Comparison of ENCODE assay signal across 10 cellular contexts in the genomic region with DNA sequence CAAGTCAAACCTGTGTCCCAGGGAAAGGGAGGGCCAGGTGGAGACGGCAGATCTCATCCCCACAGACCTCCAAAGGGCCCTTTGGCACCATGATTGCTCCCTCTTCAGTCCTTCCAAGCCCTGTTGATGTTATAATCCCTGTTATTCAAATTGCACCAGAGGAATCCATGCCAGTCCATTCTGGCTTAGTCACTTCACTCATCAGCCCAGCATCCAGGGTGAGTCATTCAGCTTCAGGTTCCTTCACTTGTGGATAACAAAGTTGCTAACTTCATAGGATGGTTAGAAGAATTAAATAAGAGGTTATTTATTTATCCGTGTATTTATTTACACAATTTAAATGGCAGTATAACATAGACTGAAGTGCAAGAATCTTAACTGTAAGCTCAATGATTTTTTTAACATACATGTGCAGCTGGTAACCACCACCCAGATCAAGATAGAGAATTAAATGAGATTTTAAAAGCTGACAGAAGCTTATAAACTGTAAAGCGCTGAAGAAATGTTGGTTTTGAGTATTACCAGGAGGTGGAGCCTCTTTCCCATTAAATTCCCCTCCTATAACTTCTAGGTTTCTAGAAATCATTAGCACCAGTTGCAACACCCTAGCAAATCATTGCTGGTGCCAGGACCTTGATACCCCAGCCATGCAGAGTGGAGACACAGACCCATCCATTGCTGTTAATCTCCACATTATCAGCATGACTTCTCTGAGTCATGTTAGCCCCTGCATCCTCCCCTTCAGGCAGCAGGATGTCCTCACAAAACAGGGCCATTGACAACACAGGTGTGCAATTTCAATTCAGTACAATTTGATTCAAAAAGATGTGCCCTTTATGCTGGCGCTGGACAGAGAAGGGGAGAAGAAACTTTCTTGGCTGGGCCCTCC.
A peak's percentile ranks its signal among the peaks of the same experiment; 100 is the strongest.
DNase-seq lines count a peak whose midpoint lies in the region; ATAC-seq, FAIRE-seq and TF ChIP-seq lines count a peak whose summit lies in the region.
"Had no signal": no experiment of that assay in that cellular context is flagged by ENCODE, and none has a peak within 500 bp of the region (broad histone marks: within the 10 kb centered on the region; RNA-seq: fewer than 3 reads in every experiment).

No MANE protein-coding gene starts in this region.

- peaks cover 0 to 3% of the 10 kb centered on the region in 2 experiments for H3K27me3 ChIP-seq in endothelial cell of umbilical vein (ENCODE audit: control insufficient read depth in 2 of 2, insufficient read depth in 2 of 2, low read length in 2 of 2)

- peak; percentile 85 for FAIRE-seq in endothelial cell of umbilical vein (lab: Jason Lieb, UNC)
- FAIRE-seq: endometrium had no signal

- H2AFZ ChIP-seq in endothelial cell of umbilical vein (ENCODE audit: low read depth, low read length) = no peak overlapping the region

- H3K4me3 Mint-ChIP-seq in stimulated activated effector memory CD8-positive, alpha-beta T cell treated with anti-CD3 and anti-CD28 coated beads, Interleukin-12 subunit alpha, Interleukin-12 subunit beta, amount 100 ng/mL, for 72 hours = no peak overlapping the region

- no peak overlapping the region for H3K9ac ChIP-seq in endothelial cell of umbilical vein (replicated peaks; ENCODE audit: extremely low read depth, insufficient read depth, low read length)

- no peaks in the 10 kb centered on the region for H3K9me3 Mint-ChIP-seq in stimulated activated effector memory CD8-positive, alpha-beta T cell treated with anti-CD3 and anti-CD28 coated beads, Interleukin-12 subunit alpha, Interleukin-12 subunit beta, amount 100 ng/mL, for 72 hours

- H3K27ac ChIP-seq in endothelial cell of umbilical vein (ENCODE audit: insufficient read depth, low read depth, low read length) = no peak overlapping the region

- intact Hi-C loops in endothelial cell of umbilical vein (cut with micrococcal nuclease) = loop anchor here (1.0 to 2.0 kb wide), 2 partner anchors 41 to 508 kb away; no protein-coding TSS in a partner anchor

- H3K36me3 Mint-ChIP-seq in stimulated activated effector memory CD8-positive, alpha-beta T cell treated with anti-CD3 and anti-CD28 coated beads, Interleukin-12 subunit alpha, Interleukin-12 subunit beta, amount 100 ng/mL, for 72 hours = no peaks in the 10 kb centered on the region

- H3K79me2 ChIP-seq in endothelial cell of umbilical vein (ENCODE audit: control insufficient read depth, insufficient read depth, low read length) = no peaks in the 10 kb centered on the region

- TF ChIP-seq CTCF in endothelial cell of umbilical vein (IDR thresholded peaks at IDR 0.05; ENCODE audit: extremely low read depth in 1 of 2, insufficient read depth in 1 of 2, low read depth in 1 of 2, low read length in 2 of 2) = no peak

- no peak overlapping the region for H3K4me2 ChIP-seq in endothelial cell of umbilical vein (ENCODE audit: insufficient read depth, low read length)

- H4K20me1 ChIP-seq in endothelial cell of umbilical vein (replicated peaks; ENCODE audit: control insufficient read depth, extremely low read depth, insufficient read depth, low read length) = no peaks in the 10 kb centered on the region

- H3K4me1 ChIP-seq in endothelial cell of umbilical vein (ENCODE audit: control insufficient read depth, extremely low read depth, insufficient read depth, low read length) = peaks cover 3% of the 10 kb centered on the region
- H3K4me1 ChIP-seq: Caco-2 had no signal

- H3K9me1 ChIP-seq in endothelial cell of umbilical vein (replicated peaks; ENCODE audit: control insufficient read depth, extremely low read depth, insufficient read depth, low read length) = no peaks in the 10 kb centered on the region

- H3K4me3 ChIP-seq in endothelial cell of umbilical vein (replicated peaks in 1 of 3; ENCODE audit: insufficient read depth in 1 of 3, low read depth in 1 of 3, low read length in 3 of 3) = no peak overlapping the region

- peak; percentile 8 for ATAC-seq in stimulated activated effector memory CD8-positive, alpha-beta T cell treated with anti-CD3 and anti-CD28 coated beads, Interleukin-12 subunit alpha, Interleukin-12 subunit beta, amount 100 ng/mL, for 72 hours
- ATAC-seq in HG02970 (IDR thresholded peaks at IDR 0.05; ENCODE audit: low FRiP score, unreplicated experiment) (no peak), HG02610 (IDR thresholded peaks at IDR 0.05; ENCODE audit: unreplicated experiment) (no peak)

- H3K27ac Mint-ChIP-seq in stimulated activated effector memory CD8-positive, alpha-beta T cell treated with anti-CD3 and anti-CD28 coated beads, Interleukin-12 subunit alpha, Interleukin-12 subunit beta, amount 100 ng/mL, for 72 hours = no peak overlapping the region

- CTCF ChIA-PET in endothelial cell of umbilical vein (lab: Charles Lee) = interaction anchor here (0.6 to 1.9 kb wide), 39 partner anchors 9 to 1025 kb away, joined by 3 to 16 read pairs (median 4); no protein-coding TSS in a partner anchor

- no peaks in the 10 kb centered on the region for H3K4me1 Mint-ChIP-seq in stimulated activated effector memory CD8-positive, alpha-beta T cell treated with anti-CD3 and anti-CD28 coated beads, Interleukin-12 subunit alpha, Interleukin-12 subunit beta, amount 100 ng/mL, for 72 hours

- no peaks in the 10 kb centered on the region for H3K36me3 ChIP-seq in endothelial cell of umbilical vein (ENCODE audit: control insufficient read depth in 2 of 2, extremely low read depth in 1 of 2, insufficient read depth in 2 of 2, low read length in 2 of 2)

- dilution Hi-C loops in endothelial cell of umbilical vein (cut with MboI; ENCODE audit: extremely low pct_ligation_motif_present, low sequenced_read_pairs) = no loop called here

- DNase-seq in SIG-M5 treated with dmso at 0.1 percent for 504 hours (lab: John Stamatoyannopoulos, UW; ENCODE audit: unreplicated experiment) (peak; percentile 17), SIG-M5 (lab: John Stamatoyannopoulos, UW) (no peak), NCI-H748 (lab: John Stamatoyannopoulos, UW; ENCODE audit: unreplicated experiment) (peak; percentile 42), endothelial cell of umbilical vein (ENCODE audit: low read depth, low spot score) (peak; percentile 38)
- no peak for DNase-seq in stimulated activated effector memory CD8-positive, alpha-beta T cell treated with anti-CD3 and anti-CD28 coated beads, Interleukin-12 subunit alpha, Interleukin-12 subunit beta, amount 100 ng/mL, for 72 hours (ENCODE audit: low spot score in 2 of 2)
- DNase-seq in stimulated activated CD4-positive, alpha-beta T cell treated with anti-CD3 and anti-CD28 coated beads, Interleukin-4, amount 100 ng/mL, for 4 hours = no peak

- POLR2A ChIA-PET in endothelial cell of umbilical vein (lab: Charles Lee) = no interaction called here

- H3K9me3 ChIP-seq in endothelial cell of umbilical vein (replicated peaks; ENCODE audit: control insufficient read depth, insufficient read depth, low read length) = no peaks in the 10 kb centered on the region
- H3K9me3 ChIP-seq: Caco-2 had no signal

- BruUV-seq in endothelial cell of umbilical vein (replicated peaks; lab: Mats Ljungman, UMichigan) = no TSS peak

- no peak for TF ChIP-seq POLR2A in endothelial cell of umbilical vein (IDR thresholded peaks at IDR 0.05; ENCODE audit: low read depth, low read length)

TF ChIP-seq in endothelial cell of umbilical vein, 7 proteins besides CTCF, POLR2A, EP300 and RAD21:
- TF ChIP-seq FOS (IDR thresholded peaks at IDR 0.05; ENCODE audit: borderline replicate concordance, insufficient read depth, low read length) (peak; percentile 73), JUN (IDR thresholded peaks at IDR 0.05; ENCODE audit: borderline replicate concordance, insufficient read depth, insufficient read length, low read depth) (peak; percentile 29), GATA2 (IDR thresholded peaks at IDR 0.05; ENCODE audit: insufficient read depth, insufficient read length, low read depth, low read length) (no peak)

Comparison
In these comparisons a context has a peak if more than half of its experiments do, and no peak if none do; other contexts are left out.
1. DNase-seq: peak in SIG-M5 treated with dmso at 0.1 percent for 504 hours (single experiment), NCI-H748 (single experiment) and endothelial cell of umbilical vein (single experiment); none in SIG-M5 (single experiment), stimulated activated effector memory CD8-positive, alpha-beta T cell treated with anti-CD3 and anti-CD28 coated beads, Interleukin-12 subunit alpha, Interleukin-12 subunit beta, amount 100 ng/mL, for 72 hours (0 of 2) and stimulated activated CD4-positive, alpha-beta T cell treated with anti-CD3 and anti-CD28 coated beads, Interleukin-4, amount 100 ng/mL, for 4 hours (0 of 2).